23 cellular contexts compared by ENCODE assay signal in the genomic region with DNA sequence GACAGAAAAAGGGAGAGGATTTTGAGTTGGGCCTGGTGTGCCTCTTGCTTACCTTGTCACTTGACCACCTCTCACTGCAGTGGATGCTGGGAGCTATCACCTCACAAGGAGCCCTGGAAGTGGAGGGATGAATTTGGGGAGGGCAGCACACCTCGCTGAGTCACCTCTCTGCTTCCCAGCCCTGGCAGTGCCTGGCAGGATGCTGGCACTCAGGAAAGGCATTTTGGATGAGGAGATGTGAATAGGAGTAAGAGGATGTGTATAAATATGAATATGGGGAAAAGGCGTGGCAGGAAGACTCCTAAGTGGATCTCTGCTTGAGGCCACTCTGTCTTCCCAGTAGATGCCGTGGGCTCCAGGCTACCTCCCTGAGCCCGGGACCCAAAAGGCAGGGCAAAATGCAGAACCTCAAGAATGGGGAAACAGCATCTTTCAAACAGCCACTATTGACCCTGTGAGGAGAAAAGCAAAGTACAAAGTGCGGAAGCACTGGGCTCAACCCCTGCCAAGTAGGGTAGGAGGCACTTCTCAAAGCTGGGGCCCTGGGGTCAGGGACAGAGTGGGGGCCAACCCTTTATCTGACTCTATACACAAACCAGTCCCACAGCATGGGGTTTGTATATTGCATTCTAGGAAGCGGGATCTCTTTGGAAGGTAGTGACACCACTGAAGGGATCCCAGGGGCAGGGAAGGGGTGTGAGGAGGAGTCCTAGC.
"Had no signal": no experiment of that assay in that cellular context is flagged by ENCODE, and none has a peak within 500 bp of the region (broad histone marks: within the 10 kb centered on the region; RNA-seq: fewer than 3 reads in every experiment).

No MANE protein-coding gene starts in this region.

- H3K4me3 ChIP-seq: adrenal gland, SJSA1 had no signal

- H3K4me1 Mint-ChIP-seq: activated naive CD8-positive, alpha-beta T cell treated with anti-CD3 and anti-CD28 coated beads, Interleukin-2, amount 10 ng/mL, durations not matched to agents 7 days and 5 days had no signal

- H3K4me3 Mint-ChIP-seq: activated CD8-positive, alpha-beta T cell treated with anti-CD3 and anti-CD28 coated beads, Interleukin-2, amount 10 ng/mL, durations not matched to agents 7 days and 5 days; activated naive CD8-positive, alpha-beta T cell treated with anti-CD3 and anti-CD28 coated beads, Interleukin-2, amount 10 ng/mL, durations not matched to agents 7 days and 5 days; T-helper 1 cell treated with Interleukin-12 subunit alpha and Interleukin-12 subunit beta and Interleukin-4 antibody, amounts not matched to agents 30 μg/mL and 1 μg/mL, for 36 hours; WTC11 had no signal

- H3K27ac Mint-ChIP-seq: activated CD8-positive, alpha-beta T cell treated with anti-CD3 and anti-CD28 coated beads, Interleukin-2, amount 10 ng/mL, durations not matched to agents 7 days and 5 days; activated naive CD8-positive, alpha-beta T cell treated with anti-CD3 and anti-CD28 coated beads, Interleukin-2, amount 10 ng/mL, durations not matched to agents 7 days and 5 days; T-helper 1 cell treated with Interleukin-12 subunit alpha and Interleukin-12 subunit beta and Interleukin-4 antibody, amounts not matched to agents 30 μg/mL and 1 μg/mL, for 36 hours; WTC11 had no signal

- H3K27me3 ChIP-seq: adrenal gland, SJSA1 had no signal

- H3K36me3 ChIP-seq: adrenal gland, SJSA1 had no signal

- H3K36me3 Mint-ChIP-seq: activated naive CD8-positive, alpha-beta T cell treated with anti-CD3 and anti-CD28 coated beads, Interleukin-2, amount 10 ng/mL, durations not matched to agents 7 days and 5 days; WTC11 had no signal

- ATAC-seq: activated CD8-positive, alpha-beta T cell treated with anti-CD3 and anti-CD28 coated beads, Interleukin-2, amount 10 ng/mL, durations not matched to agents 7 days and 5 days; SK-N-SH treated with all-trans-retinoic acid at 6 μM for 48 hours; WTC11 had no signal

- H3K9me3 ChIP-seq: adrenal gland, SJSA1 had no signal

- DNase-seq: activated CD4-positive, alpha-beta T cell treated with anti-CD3 and anti-CD28 coated beads for 48 hours; activated CD4-positive, alpha-beta T cell treated with anti-CD3 and anti-CD28 coated beads, Interleukin-2, amount 50 U/mL, for 4 hours; activated CD4-positive, CD25-positive, alpha-beta regulatory T cell treated with anti-CD3 and anti-CD28 coated beads, Interleukin-2, amount 50 U/mL, for 72 hours; activated CD8-positive, alpha-beta memory T cell treated with anti-CD3 and anti-CD28 coated beads, Interleukin-2, amount 50 U/mL, for 48 hours; activated CD8-positive, alpha-beta T cell treated with anti-CD3 and anti-CD28 coated beads, Interleukin-2, amount 10 ng/mL, durations not matched to agents 7 days and 5 days; activated naive CD4-positive, alpha-beta T cell treated with anti-CD3 and anti-CD28 coated beads, Interleukin-2, amount 50 U/mL, for 16 hours; activated naive CD8-positive, alpha-beta T cell treated with anti-CD3 and anti-CD28 coated beads, Interleukin-2, amount 10 ng/mL, durations not matched to agents 7 days and 5 days; activated T-cell treated with anti-CD3 and anti-CD28 coated beads, Interleukin-2, amount 50 U/mL, for 1 hour; adrenal gland; anterior cingulate cortex; MM.1S; NCI-H146; NCI-H187 treated with DMSO at 0.1 percent for 48 hours; NCI-H2081 treated with DMSO at 0.1 percent for 48 hours; NCI-H2171; NCI-H2227 treated with DMSO at 0.1 percent for 48 hours; NCI-H69; SW 1271; T-helper 9 cell had no signal
